ENCODE assay signal across 2 cellular contexts in the genomic region with DNA sequence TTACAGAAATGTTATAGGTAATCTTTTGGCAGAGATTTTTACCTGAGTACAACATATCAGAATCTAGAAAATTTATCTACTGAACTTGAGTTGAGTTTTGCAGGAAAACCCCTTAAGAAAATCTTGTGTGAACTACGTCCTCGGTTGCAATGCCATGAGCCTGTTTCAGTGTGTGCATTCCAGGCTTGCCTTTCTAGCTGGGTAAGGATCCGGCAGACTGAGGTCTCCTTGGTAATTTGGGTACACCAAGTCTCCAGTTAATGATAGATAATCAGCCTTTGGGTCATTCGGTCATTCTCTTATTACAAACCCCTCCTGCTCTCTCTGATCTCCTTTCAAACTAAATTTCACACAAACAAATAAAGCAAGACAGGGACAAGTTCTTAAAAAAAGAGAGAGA.
TF ChIP-seq lines count a peak whose summit lies in the region.

No MANE protein-coding gene starts in this region.

TF ChIP-seq in GM23338, 12 proteins besides CTCF, POLR2A, EP300 and RAD21:
- TF ChIP-seq, protein P1, sequence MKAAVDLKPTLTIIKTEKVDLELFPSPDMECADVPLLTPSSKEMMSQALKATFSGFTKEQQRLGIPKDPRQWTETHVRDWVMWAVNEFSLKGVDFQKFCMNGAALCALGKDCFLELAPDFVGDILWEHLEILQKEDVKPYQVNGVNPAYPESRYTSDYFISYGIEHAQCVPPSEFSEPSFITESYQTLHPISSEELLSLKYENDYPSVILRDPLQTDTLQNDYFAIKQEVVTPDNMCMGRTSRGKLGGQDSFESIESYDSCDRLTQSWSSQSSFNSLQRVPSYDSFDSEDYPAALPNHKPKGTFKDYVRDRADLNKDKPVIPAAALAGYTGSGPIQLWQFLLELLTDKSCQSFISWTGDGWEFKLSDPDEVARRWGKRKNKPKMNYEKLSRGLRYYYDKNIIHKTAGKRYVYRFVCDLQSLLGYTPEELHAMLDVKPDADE (IDR thresholded peaks at IDR 0.05): no peak
- TF ChIP-seq EZH2 (IDR thresholded peaks at IDR 0.05; ENCODE audit: low read depth, unreplicated experiment) (peak; percentile 49), NANOG (IDR thresholded peaks at IDR 0.05; ENCODE audit: borderline replicate concordance) (no peak), ZNF331 (CRISPR knock-in tag; IDR thresholded peaks at IDR 0.05; ENCODE audit: low read depth) (no peak), CREB1 (CRISPR knock-in tag; IDR thresholded peaks at IDR 0.05; ENCODE audit: low read depth) (no peak), JUNB (IDR thresholded peaks at IDR 0.05; ENCODE audit: unreplicated experiment) (no peak), ZNF114 (CRISPR knock-in tag; IDR thresholded peaks at IDR 0.05) (no peak), STAT1 (IDR thresholded peaks at IDR 0.05; ENCODE audit: unreplicated experiment) (no peak)
- TF ChIP-seq, protein P2, sequence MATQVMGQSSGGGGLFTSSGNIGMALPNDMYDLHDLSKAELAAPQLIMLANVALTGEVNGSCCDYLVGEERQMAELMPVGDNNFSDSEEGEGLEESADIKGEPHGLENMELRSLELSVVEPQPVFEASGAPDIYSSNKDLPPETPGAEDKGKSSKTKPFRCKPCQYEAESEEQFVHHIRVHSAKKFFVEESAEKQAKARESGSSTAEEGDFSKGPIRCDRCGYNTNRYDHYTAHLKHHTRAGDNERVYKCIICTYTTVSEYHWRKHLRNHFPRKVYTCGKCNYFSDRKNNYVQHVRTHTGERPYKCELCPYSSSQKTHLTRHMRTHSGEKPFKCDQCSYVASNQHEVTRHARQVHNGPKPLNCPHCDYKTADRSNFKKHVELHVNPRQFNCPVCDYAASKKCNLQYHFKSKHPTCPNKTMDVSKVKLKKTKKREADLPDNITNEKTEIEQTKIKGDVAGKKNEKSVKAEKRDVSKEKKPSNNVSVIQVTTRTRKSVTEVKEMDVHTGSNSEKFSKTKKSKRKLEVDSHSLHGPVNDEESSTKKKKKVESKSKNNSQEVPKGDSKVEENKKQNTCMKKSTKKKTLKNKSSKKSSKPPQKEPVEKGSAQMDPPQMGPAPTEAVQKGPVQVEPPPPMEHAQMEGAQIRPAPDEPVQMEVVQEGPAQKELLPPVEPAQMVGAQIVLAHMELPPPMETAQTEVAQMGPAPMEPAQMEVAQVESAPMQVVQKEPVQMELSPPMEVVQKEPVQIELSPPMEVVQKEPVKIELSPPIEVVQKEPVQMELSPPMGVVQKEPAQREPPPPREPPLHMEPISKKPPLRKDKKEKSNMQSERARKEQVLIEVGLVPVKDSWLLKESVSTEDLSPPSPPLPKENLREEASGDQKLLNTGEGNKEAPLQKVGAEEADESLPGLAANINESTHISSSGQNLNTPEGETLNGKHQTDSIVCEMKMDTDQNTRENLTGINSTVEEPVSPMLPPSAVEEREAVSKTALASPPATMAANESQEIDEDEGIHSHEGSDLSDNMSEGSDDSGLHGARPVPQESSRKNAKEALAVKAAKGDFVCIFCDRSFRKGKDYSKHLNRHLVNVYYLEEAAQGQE (IDR thresholded peaks at IDR 0.05; ENCODE audit: unreplicated experiment): no peak

TF ChIP-seq in H1, 55 proteins besides CTCF, POLR2A, EP300 and RAD21:
- no peak for TF ChIP-seq CREB1 (IDR thresholded peaks at IDR 0.05)
- TF ChIP-seq CBX8 (IDR thresholded peaks at IDR 0.05; ENCODE audit: borderline replicate concordance, low read depth, low read length): 0 out of 2 replicates have a peak, but pooled peaks have one; percentile 60
- TF ChIP-seq TBP (IDR thresholded peaks at IDR 0.05; ENCODE audit: low read depth, low read length): no peak
- TF ChIP-seq SP4 (IDR thresholded peaks at IDR 0.05; ENCODE audit: low read length): no peak
